24 cellular contexts compared by ENCODE assay signal in genomic region chr11:123364145-123364544, GRCh38.
"Had no signal": no experiment of that assay in that cellular context is flagged by ENCODE, and none has a peak within 500 bp of the region (broad histone marks: within the 10 kb centered on the region; RNA-seq: fewer than 3 reads in every experiment).

No MANE protein-coding gene starts in this region.

- H3K36me3 Mint-ChIP-seq: memory B cell, T-cell had no signal

- DNase-seq: activated CD4-positive, alpha-beta T cell treated with anti-CD3 and anti-CD28 coated beads, Interleukin-2, amount 10 ng/mL, durations not matched to agents 7 days and 5 days; activated gamma-delta T cell; activated naive CD4-positive, alpha-beta T cell treated with anti-CD3 and anti-CD28 coated beads, Interleukin-2, amount 50 U/mL, for 16 hours; activated naive CD8-positive, alpha-beta T cell treated with anti-CD3 and anti-CD28 coated beads, Interleukin-2, amount 50 U/mL, for 24 hours; activated T-cell treated with anti-CD3 and anti-CD28 coated beads, Interleukin-2, amount 50 U/mL, for 4 hours; dermis blood vessel endothelial cell; effector CD8-positive, alpha-beta T cell; erythroblast; foreskin fibroblast; immature natural killer cell; mucosa of descending colon; stimulated activated CD4-positive, alpha-beta T cell treated with anti-CD3 and anti-CD28 coated beads, Interleukin-1b, Interleukin-23, amount 100 ng/mL, for 48 hours; stomach; T-cell had no signal

- H3K27ac Mint-ChIP-seq: memory B cell; stimulated activated effector memory CD8-positive, alpha-beta T cell treated with anti-CD3 and anti-CD28 coated beads, Interleukin-12 subunit alpha, Interleukin-12 subunit beta, amount 100 ng/mL, for 72 hours; T-cell; T-helper 2 cell treated with Interferon-gamma antibody and Interleukin-4, amounts not matched to agents 5 μg/mL and 100 μg/mL, for 36 hours had no signal

- H3K27ac ChIP-seq: cardiac muscle cell, stomach, suprapubic skin, tibial nerve, VCaP had no signal

- H3K9me3 Mint-ChIP-seq: activated naive CD8-positive, alpha-beta T cell treated with anti-CD3 and anti-CD28 coated beads, Interleukin-2, amount 50 U/mL, for 24 hours; activated T-cell treated with anti-CD3 and anti-CD28 coated beads, Interleukin-2, amount 50 U/mL, for 4 hours; immature natural killer cell; memory B cell; neural crest cell; stimulated activated effector memory CD8-positive, alpha-beta T cell treated with anti-CD3 and anti-CD28 coated beads, Interleukin-12 subunit alpha, Interleukin-12 subunit beta, amount 100 ng/mL, for 72 hours; T-cell; T-helper 2 cell treated with Interferon-gamma antibody and Interleukin-4, amounts not matched to agents 5 μg/mL and 100 μg/mL, for 36 hours had no signal

- H3K4me3 ChIP-seq: cardiac muscle cell, mucosa of descending colon, stomach, suprapubic skin, tibial nerve had no signal

- H3K36me3 ChIP-seq: cardiac muscle cell, stomach, suprapubic skin, tibial nerve had no signal

- H3K4me3 Mint-ChIP-seq: activated CD4-positive, alpha-beta T cell treated with anti-CD3 and anti-CD28 coated beads, Interleukin-2, amount 10 ng/mL, durations not matched to agents 7 days and 5 days; activated naive CD8-positive, alpha-beta T cell treated with anti-CD3 and anti-CD28 coated beads, Interleukin-2, amount 50 U/mL, for 24 hours; activated T-cell treated with anti-CD3 and anti-CD28 coated beads, Interleukin-2, amount 50 U/mL, for 4 hours; memory B cell; neural crest cell; stimulated activated effector memory CD8-positive, alpha-beta T cell treated with anti-CD3 and anti-CD28 coated beads, Interleukin-12 subunit alpha, Interleukin-12 subunit beta, amount 100 ng/mL, for 72 hours; T-cell had no signal

- ATAC-seq: activated CD4-positive, CD25-positive, alpha-beta regulatory T cell treated with anti-CD3 and anti-CD28 coated beads, Interleukin-2, amount 50 U/mL, for 24 hours; activated naive CD8-positive, alpha-beta T cell treated with anti-CD3 and anti-CD28 coated beads, Interleukin-2, amount 50 U/mL, for 24 hours; activated T-cell treated with anti-CD3 and anti-CD28 coated beads, Interleukin-2, amount 50 U/mL, for 4 hours; mucosa of descending colon; SK-N-SH treated with all-trans-retinoic acid at 6 μM for 48 hours; stimulated activated effector memory CD8-positive, alpha-beta T cell treated with anti-CD3 and anti-CD28 coated beads, Interleukin-12 subunit alpha, Interleukin-12 subunit beta, amount 100 ng/mL, for 72 hours; T-cell had no signal

- H3K9me3 ChIP-seq: mucosa of descending colon, stomach, suprapubic skin, tibial nerve had no signal
